Comparison of ENCODE assay signal across 1 cellular context in the genomic region with DNA sequence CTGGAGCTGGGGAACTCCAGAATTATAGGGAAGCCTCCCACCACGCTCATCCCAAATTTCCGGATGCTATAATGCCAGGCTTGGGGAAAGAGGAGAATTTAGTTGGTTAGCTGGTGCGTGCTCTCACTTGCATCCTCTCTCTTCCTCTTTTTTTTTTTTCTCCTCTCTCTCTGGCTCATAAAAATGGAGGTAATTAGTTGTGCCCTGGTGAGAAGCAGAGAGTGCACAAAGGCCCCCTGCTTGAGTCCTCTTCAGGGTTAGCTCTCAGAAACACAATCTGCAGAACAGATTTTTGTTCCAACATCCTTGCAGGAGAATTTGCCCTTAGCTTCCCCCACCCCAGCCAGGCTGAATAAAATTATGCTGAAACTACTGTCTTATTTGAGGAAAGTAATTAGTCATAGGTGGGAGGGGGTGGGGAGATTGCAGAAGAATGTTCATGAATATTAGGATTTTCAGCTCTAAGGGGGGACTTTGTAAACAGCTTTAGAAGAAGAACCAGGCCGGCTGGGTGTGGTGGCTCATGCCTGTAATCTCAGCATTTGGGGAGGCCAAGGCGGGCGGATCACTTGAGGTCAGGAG.
A peak's percentile ranks its signal among the peaks of the same experiment; 100 is the strongest.
TF ChIP-seq lines count a peak whose summit lies in the region.

No MANE protein-coding gene starts in this region.

TF ChIP-seq in K562, 482 proteins besides CTCF, POLR2A, EP300 and RAD21:
- TF ChIP-seq SPI1 (IDR thresholded peaks at IDR 0.05; ENCODE audit: borderline replicate concordance, low read depth, low read length): peak; percentile 85
- TF ChIP-seq ATF3 (IDR thresholded peaks at IDR 0.05): 0 out of 2 replicates have a peak, but pooled peaks have one; percentile 16
- TF ChIP-seq ATF3 (CRISPR knock-in tag; conservative IDR thresholded peaks at IDR 0.05): no peak
- TF ChIP-seq ZNF384 (IDR thresholded peaks at IDR 0.05; ENCODE audit: low read depth, low read length): peak; percentile 26; the same call in 1 of the 2 replicates
- TF ChIP-seq POLR2B (IDR thresholded peaks at IDR 0.05; ENCODE audit: low read depth, partially characterized antibody): no peak
